38 cellular contexts compared by ENCODE assay signal in genomic region chr6:146592451-146592850, GRCh38. TPM values are rescaled to one million over a fixed set of nuclear protein-coding genes. Genes with fewer than 3 reads are reported as not detected.
"Had no signal": no experiment of that assay in that cellular context is flagged by ENCODE, and none has a peak within 500 bp of the region (broad histone marks: within the 10 kb centered on the region; RNA-seq: fewer than 3 reads in every experiment).

No MANE protein-coding gene starts in this region.

- H3K27ac ChIP-seq: KMS-11 had no signal

- H3K36me3 ChIP-seq: MG63 had no signal

- H3K27me3 ChIP-seq: MG63 had no signal

- H3K4me3 ChIP-seq: MG63 had no signal

- H3K4me2 ChIP-seq: KMS-11 had no signal

- DNase-seq: Karpas-422, Kasumi-1, MG63, MM.1S, NCI-H1048, NCI-H1092, NCI-H1092 treated with DMSO at 0.1 percent for 48 hours, NCI-H1105, NCI-H1105 treated with DMSO at 0.1 percent for 48 hours, NCI-H1417, NCI-H1417 treated with DMSO at 0.1 percent for 48 hours, NCI-H1436, NCI-H1436 treated with DMSO at 0.1 percent for 48 hours, NCI-H146, NCI-H1694, NCI-H1694 treated with DMSO at 0.1 percent for 48 hours, NCI-H187, NCI-H187 treated with DMSO at 0.1 percent for 48 hours, NCI-H1930, NCI-H2029, NCI-H2029 treated with DMSO at 0.1 percent for 48 hours, NCI-H2081, NCI-H2081 treated with DMSO at 0.1 percent for 48 hours, NCI-H2107, NCI-H2171, NCI-H2171 treated with DMSO at 0.1 percent for 48 hours, NCI-H2227 treated with DMSO at 0.1 percent for 48 hours, NCI-H226, NCI-H345, NCI-H446, NCI-H446 treated with DMSO at 0.1 percent for 48 hours, NCI-H510A, NCI-H510A treated with DMSO at 0.1 percent for 48 hours had no signal

- H3K9me3 ChIP-seq: MG63 had no signal

RNA-seq across cellular contexts. Expression of gene ADGB, which starts 6.3 kb away (rescaled TPM):
- total RNA-seq: LHCN-M2, M059J, MCF 10A, NCI-H460 had no signal
